12 cellular contexts compared by ENCODE assay signal in genomic region chr3:45031531-45031930, GRCh38. TPM values are rescaled to one million over a fixed set of nuclear protein-coding genes. Genes with fewer than 3 reads are reported as not detected.
"Had no signal": no experiment of that assay in that cellular context is flagged by ENCODE, and none has a peak within 500 bp of the region (broad histone marks: within the 10 kb centered on the region; RNA-seq: fewer than 3 reads in every experiment).

No MANE protein-coding gene starts in this region.

- DNase-seq: GM23248, GOT3, H7, HFFc6, KBM-7 had no signal

- H3K4me2 ChIP-seq: KMS-11 had no signal

- H3K9me3 ChIP-seq: HAP-1 had no signal

- H3K9ac ChIP-seq: GM23248, KMS-11 had no signal

- H3K4me3 ChIP-seq: GM23248, HAP-1 had no signal

- H3K4me1 ChIP-seq: HAP-1 had no signal

- H3K36me3 ChIP-seq: HAP-1 had no signal

- H3K27ac ChIP-seq: GM23248, HL-60, KMS-11 had no signal

- H2AFZ ChIP-seq: GM23248 had no signal

- FAIRE-seq: HepG2 had no signal

- ATAC-seq: HCT116, HepG2 had no signal

RNA-seq across cellular contexts. Expression of gene CLEC3B, which starts 5.4 kb away (rescaled TPM):
- total RNA-seq: H7, HepG2, HT1080 had no signal
- polyA plus RNA-seq: IgD-negative memory B cell had no signal
